In genomic region chr12:65685514-65685913, GRCh38 we compare ENCODE assay signal across 8 cellular contexts.
DNase-seq lines count a peak whose midpoint lies in the region; ATAC-seq and TF ChIP-seq lines count a peak whose summit lies in the region.

No MANE protein-coding gene starts in this region.

- POLR2A ChIA-PET in HEK293T (lab: Yijun Ruan, JAX) (no interaction called here), WTC11 (lab: Charles Lee) (no interaction called here)

- DNase-seq in AML-193 (lab: John Stamatoyannopoulos, UW) (peak; percentile 34 to 54), HEK293T (ENCODE audit: extremely low spot score) (peak; percentile 31), WTC11 (ENCODE audit: low spot score) (no peak), inferior parietal cortex (ENCODE audit: extremely low spot score) (peak; percentile 20), cerebellar nuclear complex (lab: John Stamatoyannopoulos, UW) (no peak), stomach (no peak), NCI-H2227 treated with DMSO at 0.1 percent for 48 hours (lab: John Stamatoyannopoulos, UW) (no peak)

- H3K4me3 ChIP-seq in stomach, result no peak overlapping the region

- no peaks in the 10 kb centered on the region for H3K36me3 Mint-ChIP-seq in WTC11

- H3K36me3 ChIP-seq in stomach, result no peaks in the 10 kb centered on the region

- H3K27me3 ChIP-seq in stomach, result no peaks in the 10 kb centered on the region

- H3K4me3 Mint-ChIP-seq in WTC11, result no peak overlapping the region

- no peaks in the 10 kb centered on the region for H3K4me1 Mint-ChIP-seq in WTC11

- WGBS in stomach, 5 donors, result 62 to 69% (median 67%) methylated on average over 4 of the region's 4 CpGs

- H3K27ac ChIP-seq in stomach, result no peak overlapping the region

- peak; percentile 78 for ATAC-seq in WTC11
- ATAC-seq in GM21737 (IDR thresholded peaks at IDR 0.05; ENCODE audit: unreplicated experiment), result no peak

- no peaks in the 10 kb centered on the region for H3K27me3 Mint-ChIP-seq in WTC11 (ENCODE audit: low read depth)

- TF ChIP-seq CTCF in WTC11 (IDR thresholded peaks at IDR 0.05), result no peak
- TF ChIP-seq CTCF in stomach (IDR thresholded peaks at IDR 0.05), result peak in 3 of 7 experiments; percentile 27 to 41 (median 31)

- no peaks in the 10 kb centered on the region for H3K9me3 ChIP-seq in stomach

- TF ChIP-seq POLR2A in stomach (IDR thresholded peaks at IDR 0.05), result no peak

- H3K27ac Mint-ChIP-seq in WTC11, result no peak overlapping the region

- peaks cover 4% of the 10 kb centered on the region for H3K9me3 Mint-ChIP-seq in WTC11

- intact Hi-C loops in stomach (cut with DNase I; ENCODE audit: low total_unique reads), result no loop called here

- CTCF ChIA-PET in HEK293T (lab: Yijun Ruan, JAX) (no interaction called here), WTC11 (lab: Charles Lee) (interaction anchor here (0.6 to 1.6 kb wide), 3 partner anchors 83 to 150 kb away, joined by 3 to 4 read pairs (median 4); no protein-coding TSS in a partner anchor)

- no peaks in the 10 kb centered on the region for H3K4me1 ChIP-seq in stomach

- TF ChIP-seq EP300 in stomach (IDR thresholded peaks at IDR 0.05), result no peak

TF ChIP-seq in HEK293T, 16 proteins besides CTCF, POLR2A, EP300 and RAD21:
- TF ChIP-seq ARNT (IDR thresholded peaks at IDR 0.05) (no peak), CTBP1 (IDR thresholded peaks at IDR 0.05; ENCODE audit: borderline replicate concordance) (no peak), ZNF384 (IDR thresholded peaks at IDR 0.05) (no peak), FOXA1 (IDR thresholded peaks at IDR 0.05) (no peak), NFRKB (IDR thresholded peaks at IDR 0.05) (no peak), BHLHE40 (IDR thresholded peaks at IDR 0.05; ENCODE audit: borderline replicate concordance) (no peak), ELF4 (IDR thresholded peaks at IDR 0.05) (no peak), FOXM1 (IDR thresholded peaks at IDR 0.05; ENCODE audit: borderline replicate concordance) (no peak), HDGF (IDR thresholded peaks at IDR 0.05; ENCODE audit: borderline replicate concordance) (no peak), LEF1 (IDR thresholded peaks at IDR 0.05; ENCODE audit: borderline replicate concordance) (no peak), TARDBP (IDR thresholded peaks at IDR 0.05) (no peak)

TF ChIP-seq in WTC11, 78 proteins besides CTCF, POLR2A, EP300 and RAD21:
- TF ChIP-seq NR3C1 (CRISPR knock-in tag; conservative IDR thresholded peaks at IDR 0.05; ENCODE audit: low read depth) (no peak), ZNF219 (CRISPR knock-in tag; IDR thresholded peaks at IDR 0.05; ENCODE audit: borderline replicate concordance) (no peak), IRF1 (CRISPR knock-in tag; IDR thresholded peaks at IDR 0.05) (no peak), HMGXB4 (CRISPR knock-in tag; IDR thresholded peaks at IDR 0.05) (no peak), ATF3 (CRISPR knock-in tag; conservative IDR thresholded peaks at IDR 0.05) (no peak), ZNF138 (CRISPR knock-in tag; conservative IDR thresholded peaks at IDR 0.05) (no peak), ZNF396 (CRISPR knock-in tag; IDR thresholded peaks at IDR 0.05; ENCODE audit: borderline replicate concordance) (no peak)

Comparison
In these comparisons a context has a peak if more than half of its experiments do, and no peak if none do; other contexts are left out.
1. DNase-seq: peak in AML-193 (2 of 2), HEK293T (single experiment) and inferior parietal cortex (single experiment); none in WTC11 (single experiment), cerebellar nuclear complex (0 of 2), stomach (single experiment) and NCI-H2227 treated with DMSO at 0.1 percent for 48 hours (single experiment).